In the genomic region with DNA sequence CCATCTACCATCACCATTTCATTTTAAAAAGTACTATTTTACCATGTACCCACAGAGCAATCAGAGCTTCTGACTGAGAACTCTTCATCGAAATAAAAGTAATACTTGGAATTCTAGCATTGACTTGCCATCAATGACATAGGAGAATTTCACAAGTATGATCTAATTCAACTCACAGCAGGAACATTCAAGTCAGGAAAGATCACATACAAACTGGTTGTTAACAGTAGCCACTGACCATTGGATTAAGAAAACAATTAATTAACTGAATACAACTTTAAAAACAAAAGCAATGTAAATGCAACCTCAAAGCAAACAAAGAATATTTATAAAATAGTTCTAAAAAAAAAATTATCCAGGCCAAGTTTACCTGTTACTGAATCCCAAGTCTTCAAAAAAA, we compare ENCODE assay signal across 1 cellular context.
TF ChIP-seq lines count a peak whose summit lies in the region.

No MANE protein-coding gene starts in this region.

TF ChIP-seq in WTC11, 78 proteins besides CTCF, POLR2A, EP300 and RAD21 (continued from another document):
- TF ChIP-seq, protein P1, sequence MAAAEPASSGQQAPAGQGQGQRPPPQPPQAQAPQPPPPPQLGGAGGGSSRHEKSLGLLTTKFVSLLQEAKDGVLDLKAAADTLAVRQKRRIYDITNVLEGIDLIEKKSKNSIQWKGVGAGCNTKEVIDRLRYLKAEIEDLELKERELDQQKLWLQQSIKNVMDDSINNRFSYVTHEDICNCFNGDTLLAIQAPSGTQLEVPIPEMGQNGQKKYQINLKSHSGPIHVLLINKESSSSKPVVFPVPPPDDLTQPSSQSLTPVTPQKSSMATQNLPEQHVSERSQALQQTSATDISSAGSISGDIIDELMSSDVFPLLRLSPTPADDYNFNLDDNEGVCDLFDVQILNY (CRISPR knock-in tag; IDR thresholded peaks at IDR 0.05), result no peak
- TF ChIP-seq ZNF219 (CRISPR knock-in tag; IDR thresholded peaks at IDR 0.05; ENCODE audit: borderline replicate concordance) (no peak), STAT6 (CRISPR knock-in tag; conservative IDR thresholded peaks at IDR 0.05; ENCODE audit: low read depth) (no peak)
- TF ChIP-seq, protein P2, sequence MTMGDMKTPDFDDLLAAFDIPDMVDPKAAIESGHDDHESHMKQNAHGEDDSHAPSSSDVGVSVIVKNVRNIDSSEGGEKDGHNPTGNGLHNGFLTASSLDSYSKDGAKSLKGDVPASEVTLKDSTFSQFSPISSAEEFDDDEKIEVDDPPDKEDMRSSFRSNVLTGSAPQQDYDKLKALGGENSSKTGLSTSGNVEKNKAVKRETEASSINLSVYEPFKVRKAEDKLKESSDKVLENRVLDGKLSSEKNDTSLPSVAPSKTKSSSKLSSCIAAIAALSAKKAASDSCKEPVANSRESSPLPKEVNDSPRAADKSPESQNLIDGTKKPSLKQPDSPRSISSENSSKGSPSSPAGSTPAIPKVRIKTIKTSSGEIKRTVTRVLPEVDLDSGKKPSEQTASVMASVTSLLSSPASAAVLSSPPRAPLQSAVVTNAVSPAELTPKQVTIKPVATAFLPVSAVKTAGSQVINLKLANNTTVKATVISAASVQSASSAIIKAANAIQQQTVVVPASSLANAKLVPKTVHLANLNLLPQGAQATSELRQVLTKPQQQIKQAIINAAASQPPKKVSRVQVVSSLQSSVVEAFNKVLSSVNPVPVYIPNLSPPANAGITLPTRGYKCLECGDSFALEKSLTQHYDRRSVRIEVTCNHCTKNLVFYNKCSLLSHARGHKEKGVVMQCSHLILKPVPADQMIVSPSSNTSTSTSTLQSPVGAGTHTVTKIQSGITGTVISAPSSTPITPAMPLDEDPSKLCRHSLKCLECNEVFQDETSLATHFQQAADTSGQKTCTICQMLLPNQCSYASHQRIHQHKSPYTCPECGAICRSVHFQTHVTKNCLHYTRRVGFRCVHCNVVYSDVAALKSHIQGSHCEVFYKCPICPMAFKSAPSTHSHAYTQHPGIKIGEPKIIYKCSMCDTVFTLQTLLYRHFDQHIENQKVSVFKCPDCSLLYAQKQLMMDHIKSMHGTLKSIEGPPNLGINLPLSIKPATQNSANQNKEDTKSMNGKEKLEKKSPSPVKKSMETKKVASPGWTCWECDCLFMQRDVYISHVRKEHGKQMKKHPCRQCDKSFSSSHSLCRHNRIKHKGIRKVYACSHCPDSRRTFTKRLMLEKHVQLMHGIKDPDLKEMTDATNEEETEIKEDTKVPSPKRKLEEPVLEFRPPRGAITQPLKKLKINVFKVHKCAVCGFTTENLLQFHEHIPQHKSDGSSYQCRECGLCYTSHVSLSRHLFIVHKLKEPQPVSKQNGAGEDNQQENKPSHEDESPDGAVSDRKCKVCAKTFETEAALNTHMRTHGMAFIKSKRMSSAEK (CRISPR knock-in tag; IDR thresholded peaks at IDR 0.05; ENCODE audit: borderline replicate concordance), result no peak
